In genomic region chr1:9494936-9495758, GRCh38 we compare ENCODE assay signal across 8 cellular contexts. TPM values are rescaled to one million over a fixed set of nuclear protein-coding genes. Genes with fewer than 3 reads are reported as not detected.
DNase-seq lines count a peak whose midpoint lies in the region; ATAC-seq and TF ChIP-seq lines count a peak whose summit lies in the region.

No MANE protein-coding gene starts in this region.

- H3K79me2 ChIP-seq in ACC112 (ENCODE audit: control insufficient read depth, insufficient read depth, low read length, unreplicated experiment), result no peaks in the 10 kb centered on the region

- H3K27me3 Mint-ChIP-seq in mesothelial cell of epicardium (ENCODE audit: low read depth), result peaks cover 19% of the 10 kb centered on the region

- no peaks in the 10 kb centered on the region; the same call in 1 of the 2 replicates for H3K27me3 ChIP-seq in ACC112 (ENCODE audit: insufficient read depth, low read length)

- in situ Hi-C loops in GM13977 (cut with MboI; ENCODE audit: low pct_unique_long_range_greater_than_20kb, low sequenced_read_pairs, unreplicated experiment), result loop anchor here (10.0 kb wide), 1 partner anchor 210 kb away; no protein-coding TSS in a partner anchor

- peak overlapping the region; percentile 26 for H3K4me3 Mint-ChIP-seq in mesothelial cell of epicardium

- peaks cover 5% of the 10 kb centered on the region for H3K4me1 Mint-ChIP-seq in mesothelial cell of epicardium

- H3K36me3 ChIP-seq in ACC112 (ENCODE audit: insufficient read depth, low read length), result no peaks in the 10 kb centered on the region

- DNase-seq in GM13977 (ENCODE audit: low spot score) (peak; percentile 84), NCI-H345 (lab: John Stamatoyannopoulos, UW) (peak; percentile 69), mesothelial cell of epicardium (ENCODE audit: low spot score in 2 of 2, unreplicated experiment in 2 of 2) (peak; percentile 53 to 74)
- DNase-seq in activated CD4-positive, alpha-beta T cell treated with anti-CD3 and anti-CD28 coated beads, Interleukin-2, amount 50 U/mL, for 24 hours (ENCODE audit: low read depth in 1 of 2, low spot score in 1 of 2), result peak; percentile 36 to 53
- DNase-seq in effector CD8-positive, alpha-beta T cell (lab: John Stamatoyannopoulos, UW), result peak; percentile 59
- peak; percentile 53 for DNase-seq in stimulated activated CD8-positive, alpha-beta memory T cell treated with anti-CD3 and anti-CD28 coated beads, Interleukin-4, amount 100 ng/mL, for 24 hours (ENCODE audit: low read depth)

- peak overlapping the region; percentile 89 for H2AFZ ChIP-seq in ACC112 (ENCODE audit: low read length, unreplicated experiment)

- no peaks in the 10 kb centered on the region for H3K36me3 Mint-ChIP-seq in mesothelial cell of epicardium

- H3K27ac ChIP-seq in ACC112 (ENCODE audit: low read depth, low read length), result no peak overlapping the region

- ATAC-seq in HG03139 (IDR thresholded peaks at IDR 0.05; ENCODE audit: unreplicated experiment), result no peak

- H3K4me1 ChIP-seq in ACC112 (ENCODE audit: control insufficient read depth, insufficient read depth, low read length, unreplicated experiment), result no peaks in the 10 kb centered on the region

- peak overlapping the region; percentile 76 for H3K4me3 ChIP-seq in ACC112 (ENCODE audit: low read depth, low read length)

- H3K27ac Mint-ChIP-seq in mesothelial cell of epicardium, result no peak overlapping the region

- peaks cover 4% of the 10 kb centered on the region for H3K9me3 Mint-ChIP-seq in mesothelial cell of epicardium

- TF ChIP-seq CTCF in GM13977 (IDR thresholded peaks at IDR 0.05; ENCODE audit: extremely low read depth, insufficient read depth, missing control alignments) (peak; percentile 95), mesothelial cell of epicardium (IDR thresholded peaks at IDR 0.05; ENCODE audit: unreplicated experiment) (peak; percentile 100)

RNA-seq across cellular contexts. Expression of gene SLC25A33, which starts 44.1 kb away (rescaled TPM):
- 4.7 to 5.2 TPM (median 5.1 TPM) in 3 replicates for total RNA-seq in mesothelial cell of epicardium
